In the genomic region with DNA sequence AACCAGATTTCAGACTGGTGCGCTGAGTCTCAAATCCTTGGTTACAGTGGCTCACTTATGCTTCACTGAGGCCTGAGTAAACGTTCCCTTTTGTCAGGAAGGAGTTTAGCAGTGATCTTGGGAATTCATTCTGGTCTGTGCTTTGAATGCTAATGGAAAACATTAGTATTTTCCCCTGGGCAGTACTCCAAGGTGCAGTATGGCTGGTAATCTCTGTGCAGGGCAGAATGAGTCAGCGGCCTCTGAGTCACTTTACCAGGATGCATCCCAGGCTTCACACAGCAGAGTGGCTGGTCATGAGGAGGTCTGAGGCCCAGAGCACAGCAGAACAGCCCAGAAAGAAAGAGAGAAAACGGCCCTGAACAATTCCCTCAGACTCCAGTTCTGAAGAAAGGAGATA, we compare ENCODE assay signal across 9 cellular contexts. TPM values are rescaled to one million over a fixed set of nuclear protein-coding genes. Genes with fewer than 3 reads are reported as not detected.
DNase-seq lines count a peak whose midpoint lies in the region; ATAC-seq and TF ChIP-seq lines count a peak whose summit lies in the region.
"Had no signal": no experiment of that assay in that cellular context is flagged by ENCODE, and none has a peak within 500 bp of the region (broad histone marks: within the 10 kb centered on the region; RNA-seq: fewer than 3 reads in every experiment).

No MANE protein-coding gene starts in this region.

- TF ChIP-seq CTCF in WTC11 (IDR thresholded peaks at IDR 0.05), result no peak
- TF ChIP-seq CTCF in right atrium auricular region (IDR thresholded peaks at IDR 0.05), result no peak
- no peak for TF ChIP-seq CTCF in gastrocnemius medialis (IDR thresholded peaks at IDR 0.05 in 4 of 5, conservative IDR thresholded peaks at IDR 0.05 in 1 of 5)
- TF ChIP-seq CTCF in GM20000 (IDR thresholded peaks at IDR 0.05; ENCODE audit: extremely low read depth, missing control alignments), result no peak

- DNase-seq in H4 (ENCODE audit: low spot score), result peak; percentile 96
- DNase-seq in WTC11 (ENCODE audit: low spot score), result no peak
- DNase-seq in right atrium auricular region (ENCODE audit: low spot score), result peak; percentile 84
- peak; percentile 8 to 42 for DNase-seq in gastrocnemius medialis
- no peak for DNase-seq in GM20000 (ENCODE audit: low spot score)

- H3K4me1 Mint-ChIP-seq in WTC11, result peaks cover 12% of the 10 kb centered on the region

- H3K27ac ChIP-seq in right atrium auricular region (peak overlapping the region; percentile 67 to 80), gastrocnemius medialis (peak overlapping the region in 3 of 4 donors; percentile 9 to 56 (median 33))

- H3K9me3 ChIP-seq in right atrium auricular region (no peaks in the 10 kb centered on the region), gastrocnemius medialis (no peaks in the 10 kb centered on the region)

- no peaks in the 10 kb centered on the region for H3K36me3 Mint-ChIP-seq in WTC11

- H3K27me3 ChIP-seq in right atrium auricular region (no peaks in the 10 kb centered on the region), gastrocnemius medialis (no peaks in the 10 kb centered on the region)

- peaks cover 0 to 9% of the 10 kb centered on the region in 2 donors for H3K4me1 ChIP-seq in right atrium auricular region
- H3K4me1 ChIP-seq in gastrocnemius medialis, result no peaks in the 10 kb centered on the region

- POLR2A ChIA-PET in WTC11 (lab: Charles Lee), result no interaction called here

- no peaks in the 10 kb centered on the region for H3K9me3 Mint-ChIP-seq in WTC11

- H3K4me3 ChIP-seq in right atrium auricular region (no peak overlapping the region), gastrocnemius medialis (no peak overlapping the region)

- H3K27me3 Mint-ChIP-seq in WTC11 (ENCODE audit: low read depth), result no peaks in the 10 kb centered on the region

- TF ChIP-seq POLR2A in gastrocnemius medialis (IDR thresholded peaks at IDR 0.05), result peak in 1 of 2 donors; percentile 27

- H3K27ac Mint-ChIP-seq in WTC11, result no peak overlapping the region; the same call in 1 of the 2 replicates

- H3K36me3 ChIP-seq in right atrium auricular region (no peaks in the 10 kb centered on the region), gastrocnemius medialis (no peaks in the 10 kb centered on the region)

- in situ Hi-C loops in gastrocnemius medialis (cut with MboI; ENCODE audit: low sequenced_read_pairs in 4 of 4), result loop anchor here in 3 of 4 donors (10.0 to 25.0 kb wide), 3 partner anchors 167 to 319 kb away; no protein-coding TSS in a partner anchor

- H3K4me3 Mint-ChIP-seq in WTC11, result no peak overlapping the region

- CTCF ChIA-PET in WTC11 (lab: Charles Lee), result no interaction called here

- intact Hi-C loops in gastrocnemius medialis (cut with DNase I; ENCODE audit: low total_unique reads), result loop anchor here (10.0 kb wide), 1 partner anchor 87 kb away; a partner anchor contains a TSS

- ATAC-seq in WTC11 (peak; percentile 88), gastrocnemius medialis (peak; percentile 78 to 81), HG03097 (IDR thresholded peaks at IDR 0.05; ENCODE audit: low FRiP score, unreplicated experiment) (no peak), GM21737 (IDR thresholded peaks at IDR 0.05; ENCODE audit: unreplicated experiment) (no peak), GM19467 (IDR thresholded peaks at IDR 0.05; ENCODE audit: unreplicated experiment) (no peak)

TF ChIP-seq in WTC11, 78 proteins besides CTCF, POLR2A, EP300 and RAD21:
- TF ChIP-seq, protein P1, sequence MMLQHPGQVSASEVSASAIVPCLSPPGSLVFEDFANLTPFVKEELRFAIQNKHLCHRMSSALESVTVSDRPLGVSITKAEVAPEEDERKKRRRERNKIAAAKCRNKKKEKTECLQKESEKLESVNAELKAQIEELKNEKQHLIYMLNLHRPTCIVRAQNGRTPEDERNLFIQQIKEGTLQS (CRISPR knock-in tag; conservative IDR thresholded peaks at IDR 0.05), result no peak
- TF ChIP-seq ZNF423 (CRISPR knock-in tag; IDR thresholded peaks at IDR 0.05) (no peak), CREB1 (CRISPR knock-in tag; IDR thresholded peaks at IDR 0.05) (no peak), ZNF121 (CRISPR knock-in tag; IDR thresholded peaks at IDR 0.05) (no peak), ZNF317 (CRISPR knock-in tag; IDR thresholded peaks at IDR 0.05; ENCODE audit: borderline replicate concordance, low read depth) (no peak)
- TF ChIP-seq, protein P2, sequence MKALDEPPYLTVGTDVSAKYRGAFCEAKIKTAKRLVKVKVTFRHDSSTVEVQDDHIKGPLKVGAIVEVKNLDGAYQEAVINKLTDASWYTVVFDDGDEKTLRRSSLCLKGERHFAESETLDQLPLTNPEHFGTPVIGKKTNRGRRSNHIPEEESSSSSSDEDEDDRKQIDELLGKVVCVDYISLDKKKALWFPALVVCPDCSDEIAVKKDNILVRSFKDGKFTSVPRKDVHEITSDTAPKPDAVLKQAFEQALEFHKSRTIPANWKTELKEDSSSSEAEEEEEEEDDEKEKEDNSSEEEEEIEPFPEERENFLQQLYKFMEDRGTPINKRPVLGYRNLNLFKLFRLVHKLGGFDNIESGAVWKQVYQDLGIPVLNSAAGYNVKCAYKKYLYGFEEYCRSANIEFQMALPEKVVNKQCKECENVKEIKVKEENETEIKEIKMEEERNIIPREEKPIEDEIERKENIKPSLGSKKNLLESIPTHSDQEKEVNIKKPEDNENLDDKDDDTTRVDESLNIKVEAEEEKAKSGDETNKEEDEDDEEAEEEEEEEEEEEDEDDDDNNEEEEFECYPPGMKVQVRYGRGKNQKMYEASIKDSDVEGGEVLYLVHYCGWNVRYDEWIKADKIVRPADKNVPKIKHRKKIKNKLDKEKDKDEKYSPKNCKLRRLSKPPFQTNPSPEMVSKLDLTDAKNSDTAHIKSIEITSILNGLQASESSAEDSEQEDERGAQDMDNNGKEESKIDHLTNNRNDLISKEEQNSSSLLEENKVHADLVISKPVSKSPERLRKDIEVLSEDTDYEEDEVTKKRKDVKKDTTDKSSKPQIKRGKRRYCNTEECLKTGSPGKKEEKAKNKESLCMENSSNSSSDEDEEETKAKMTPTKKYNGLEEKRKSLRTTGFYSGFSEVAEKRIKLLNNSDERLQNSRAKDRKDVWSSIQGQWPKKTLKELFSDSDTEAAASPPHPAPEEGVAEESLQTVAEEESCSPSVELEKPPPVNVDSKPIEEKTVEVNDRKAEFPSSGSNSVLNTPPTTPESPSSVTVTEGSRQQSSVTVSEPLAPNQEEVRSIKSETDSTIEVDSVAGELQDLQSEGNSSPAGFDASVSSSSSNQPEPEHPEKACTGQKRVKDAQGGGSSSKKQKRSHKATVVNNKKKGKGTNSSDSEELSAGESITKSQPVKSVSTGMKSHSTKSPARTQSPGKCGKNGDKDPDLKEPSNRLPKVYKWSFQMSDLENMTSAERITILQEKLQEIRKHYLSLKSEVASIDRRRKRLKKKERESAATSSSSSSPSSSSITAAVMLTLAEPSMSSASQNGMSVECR (CRISPR knock-in tag; IDR thresholded peaks at IDR 0.05; ENCODE audit: borderline replicate concordance), result no peak
- TF ChIP-seq, protein P3, sequence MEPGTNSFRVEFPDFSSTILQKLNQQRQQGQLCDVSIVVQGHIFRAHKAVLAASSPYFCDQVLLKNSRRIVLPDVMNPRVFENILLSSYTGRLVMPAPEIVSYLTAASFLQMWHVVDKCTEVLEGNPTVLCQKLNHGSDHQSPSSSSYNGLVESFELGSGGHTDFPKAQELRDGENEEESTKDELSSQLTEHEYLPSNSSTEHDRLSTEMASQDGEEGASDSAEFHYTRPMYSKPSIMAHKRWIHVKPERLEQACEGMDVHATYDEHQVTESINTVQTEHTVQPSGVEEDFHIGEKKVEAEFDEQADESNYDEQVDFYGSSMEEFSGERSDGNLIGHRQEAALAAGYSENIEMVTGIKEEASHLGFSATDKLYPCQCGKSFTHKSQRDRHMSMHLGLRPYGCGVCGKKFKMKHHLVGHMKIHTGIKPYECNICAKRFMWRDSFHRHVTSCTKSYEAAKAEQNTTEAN (CRISPR knock-in tag; IDR thresholded peaks at IDR 0.05), result no peak

RNA-seq across cellular contexts. Expression of a gene that starts 54.0 kb away (rescaled TPM):
- not detected in 2 replicates for total RNA-seq in H4 (2014; rRNA removed; shearing (Covaris generic))
- total RNA-seq in WTC11 (2021) (not detected in 3 replicates), right atrium auricular region (not detected), gastrocnemius medialis (not detected)
- total RNA-seq: lower leg skin had no signal

Comparison
In these comparisons a context has a peak if more than half of its experiments do, and no peak if none do; other contexts are left out.
1. DNase-seq: peak in H4 (single experiment), right atrium auricular region (single experiment) and gastrocnemius medialis (2 of 2); none in WTC11 (single experiment) and GM20000 (single experiment).
2. ATAC-seq: peak in WTC11 (single experiment) and gastrocnemius medialis (2 of 2); none in HG03097 (single experiment), GM21737 (single experiment) and GM19467 (single experiment).